ENCODE assay signal across 20 cellular contexts in the genomic region with DNA sequence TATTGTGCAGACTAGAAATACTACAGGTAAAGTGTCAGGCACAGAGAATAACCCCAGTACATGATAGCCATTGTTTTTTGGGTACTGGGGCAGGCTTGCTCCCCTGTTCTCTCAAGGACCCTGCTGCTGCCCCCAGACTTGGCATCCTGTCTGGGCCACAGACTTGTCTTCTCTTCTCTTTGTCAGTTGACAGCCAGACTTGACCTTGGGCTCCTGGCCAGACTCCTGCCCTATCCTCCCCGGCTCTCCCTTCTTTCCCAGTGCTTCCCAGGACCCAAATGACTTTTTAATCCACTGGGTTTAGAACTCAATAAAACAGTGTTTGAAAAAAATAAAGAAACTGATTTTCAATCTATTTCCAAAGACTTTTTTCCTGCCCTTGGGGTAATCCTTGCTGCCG. TPM values are rescaled to one million over a fixed set of nuclear protein-coding genes. Genes with fewer than 3 reads are reported as not detected.
DNase-seq lines count a peak whose midpoint lies in the region; ATAC-seq and TF ChIP-seq lines count a peak whose summit lies in the region.
"Had no signal": no experiment of that assay in that cellular context is flagged by ENCODE, and none has a peak within 500 bp of the region (broad histone marks: within the 10 kb centered on the region; RNA-seq: fewer than 3 reads in every experiment).

No MANE protein-coding gene starts in this region.

- no peak overlapping the region for H3K4me3 Mint-ChIP-seq in MCF 10A (ENCODE audit: unreplicated experiment)
- H3K4me3 Mint-ChIP-seq: B cell; CD4-positive, CD25-positive, alpha-beta regulatory T cell; CD8-positive, alpha-beta T cell; GM23338; H9 had no signal

- intact Hi-C loops in Right ventricle myocardium inferior (cut with DNase I) = loop anchor here (2.0 kb wide), 1 partner anchor 59 kb away; no protein-coding TSS in a partner anchor
- intact Hi-C loops in cardiac septum (cut with DNase I) = no loop called here
- intact Hi-C loops in heart right ventricle (cut with DNase I) = loop anchor here in 3 of 10 donors (5.0 to 10.0 kb wide), 2 partner anchors 97 to 99 kb away; no protein-coding TSS in a partner anchor
- intact Hi-C loops in left ventricle myocardium superior (cut with micrococcal nuclease) = no loop called here
- intact Hi-C loops in testis (cut with DNase I; ENCODE audit: low total_unique reads) = no loop called here
- intact Hi-C loops in MCF 10A (cut with micrococcal nuclease) = no loop called here

- H3K27me3 Mint-ChIP-seq in MCF 10A (ENCODE audit: insufficient read depth, unreplicated experiment) = peaks cover 20% of the 10 kb centered on the region

- TF ChIP-seq POLR2A in testis (IDR thresholded peaks at IDR 0.05) = no peak

- H3K4me1 Mint-ChIP-seq in MCF 10A (ENCODE audit: insufficient read depth, unreplicated experiment) = no peaks in the 10 kb centered on the region
- H3K4me1 Mint-ChIP-seq: B cell; CD4-positive, CD25-positive, alpha-beta regulatory T cell had no signal

- DNase-seq in Right ventricle myocardium inferior (ENCODE audit: missing footprints) (no peak), cardiac septum (ENCODE audit: low spot score) (no peak), heart right ventricle (peak; percentile 44 to 54), left ventricle myocardium superior (peak; percentile 65), testis (peak; percentile 65), MCF 10A (ENCODE audit: unreplicated experiment) (no peak), GM10266 (ENCODE audit: extremely low spot score) (no peak)
- DNase-seq: Caco-2; CD4-positive, CD25-positive, alpha-beta regulatory T cell; CD8-positive, alpha-beta T cell; DMS153; DND-41 had no signal

- H3K27ac ChIP-seq in heart right ventricle = peak overlapping the region in 6 of 10 donors; percentile 7 to 59 (median 41)
- no peak overlapping the region for H3K27ac ChIP-seq in testis
- H3K27ac ChIP-seq: 22Rv1, BLaER1, C4-2B had no signal

- CTCF ChIA-PET in MCF 10A (lab: Yijun Ruan, JAX) = interaction anchor here (0.5 kb wide), 1 partner anchor 52 kb away, joined by 3 read pairs; no protein-coding TSS in a partner anchor

- no peak overlapping the region for H3K27ac Mint-ChIP-seq in MCF 10A (ENCODE audit: low read depth, unreplicated experiment)
- H3K27ac Mint-ChIP-seq: B cell; CD8-positive, alpha-beta T cell; GM23338 had no signal

- H3K27me3 ChIP-seq in heart right ventricle (no peaks in the 10 kb centered on the region), testis (no peaks in the 10 kb centered on the region)
- H3K27me3 ChIP-seq: BLaER1 had no signal

- POLR2A ChIA-PET in MCF 10A (lab: Yijun Ruan, JAX) = no interaction called here

- H3K36me3 Mint-ChIP-seq in MCF 10A (ENCODE audit: insufficient read depth, unreplicated experiment) = no peaks in the 10 kb centered on the region
- H3K36me3 Mint-ChIP-seq: CD4-positive, CD25-positive, alpha-beta regulatory T cell; CD8-positive, alpha-beta T cell had no signal

- no peaks in the 10 kb centered on the region for H3K9me3 ChIP-seq in heart right ventricle
- no peaks in the 10 kb centered on the region for H3K9me3 ChIP-seq in testis
- H3K9me3 ChIP-seq: BLaER1, Caco-2 had no signal

- H3K9me3 Mint-ChIP-seq in MCF 10A (ENCODE audit: unreplicated experiment) = no peaks in the 10 kb centered on the region
- H3K9me3 Mint-ChIP-seq: CD8-positive, alpha-beta T cell had no signal

- 57 to 61% methylated on average over 2 of the region's 2 CpGs for WGBS in heart right ventricle, 2 donors
- WGBS in testis, 2 donors = 36 to 50% methylated on average over 2 of the region's 2 CpGs

- H3K4me1 ChIP-seq in heart right ventricle = peaks cover 0 to 14% (median 0%) of the 10 kb centered on the region in 9 donors
- H3K4me1 ChIP-seq in testis = peaks cover 15% of the 10 kb centered on the region
- H3K4me1 ChIP-seq: BLaER1, Caco-2 had no signal

- ATAC-seq in Right ventricle myocardium inferior = peak; percentile 76
- ATAC-seq in heart right ventricle = peak; percentile 46 to 89 (median 76)
- peak; percentile 88 for ATAC-seq in left ventricle myocardium superior
- no peak for ATAC-seq in HG02852 (IDR thresholded peaks at IDR 0.05; ENCODE audit: unreplicated experiment)
- ATAC-seq: CD8-positive, alpha-beta T cell; GM12878 had no signal

- H3K36me3 ChIP-seq in heart right ventricle (no peaks in the 10 kb centered on the region), testis (ENCODE audit: low read depth, missing control alignments) (no peaks in the 10 kb centered on the region)
- H3K36me3 ChIP-seq: BLaER1 had no signal

- BruUV-seq in MCF 10A (replicated peaks; lab: Mats Ljungman, UMichigan) = no TSS peak

- TF ChIP-seq CTCF in heart right ventricle (IDR thresholded peaks at IDR 0.05) (no peak), testis (IDR thresholded peaks at IDR 0.05) (no peak), MCF 10A (IDR thresholded peaks at IDR 0.05; ENCODE audit: unreplicated experiment) (no peak), GM10266 (IDR thresholded peaks at IDR 0.05; ENCODE audit: control insufficient read depth, insufficient read depth, low read depth, missing control alignments) (no peak)

- no peak overlapping the region for H3K4me3 ChIP-seq in heart right ventricle
- no peak overlapping the region for H3K4me3 ChIP-seq in testis
- H3K4me3 ChIP-seq: BLaER1, GM12878, GM23338 had no signal

RNA-seq across cellular contexts. Expression of a gene that starts 43.2 kb away (rescaled TPM):
- total RNA-seq in Right ventricle myocardium inferior (4.7 TPM), cardiac septum (8.3 TPM), heart right ventricle (1 to 10 TPM; 3.4 to 9.3 (median 5.8) TPM), left ventricle myocardium superior (4.4 TPM), testis (10 to 100 TPM in 1 of 2 donors, 1 to 10 TPM in 1; 9.8 to 10.1 TPM), MCF 10A (2022) (5.1 and 8.2 TPM in 2 replicates)
- polyA plus RNA-seq in heart right ventricle (1 to 10 TPM in 1 of 2 donors, under 1 TPM in 1; 0.83 to 1.6 TPM), testis (ENCODE audit: insufficient read depth, low read depth, low replicate concordance) (4.5 TPM)

Comparison
In these comparisons a context has a peak if more than half of its experiments do, and no peak if none do; other contexts are left out.
1. DNase-seq: peak in heart right ventricle (2 of 2), left ventricle myocardium superior (single experiment) and testis (single experiment); none in Right ventricle myocardium inferior (single experiment), cardiac septum (single experiment), MCF 10A (single experiment) and GM10266 (single experiment).
2. H3K27ac ChIP-seq: peak in heart right ventricle (6 of 10); none in testis (0 of 2).